ENCODE assay signal across 1 cellular context in the genomic region with DNA sequence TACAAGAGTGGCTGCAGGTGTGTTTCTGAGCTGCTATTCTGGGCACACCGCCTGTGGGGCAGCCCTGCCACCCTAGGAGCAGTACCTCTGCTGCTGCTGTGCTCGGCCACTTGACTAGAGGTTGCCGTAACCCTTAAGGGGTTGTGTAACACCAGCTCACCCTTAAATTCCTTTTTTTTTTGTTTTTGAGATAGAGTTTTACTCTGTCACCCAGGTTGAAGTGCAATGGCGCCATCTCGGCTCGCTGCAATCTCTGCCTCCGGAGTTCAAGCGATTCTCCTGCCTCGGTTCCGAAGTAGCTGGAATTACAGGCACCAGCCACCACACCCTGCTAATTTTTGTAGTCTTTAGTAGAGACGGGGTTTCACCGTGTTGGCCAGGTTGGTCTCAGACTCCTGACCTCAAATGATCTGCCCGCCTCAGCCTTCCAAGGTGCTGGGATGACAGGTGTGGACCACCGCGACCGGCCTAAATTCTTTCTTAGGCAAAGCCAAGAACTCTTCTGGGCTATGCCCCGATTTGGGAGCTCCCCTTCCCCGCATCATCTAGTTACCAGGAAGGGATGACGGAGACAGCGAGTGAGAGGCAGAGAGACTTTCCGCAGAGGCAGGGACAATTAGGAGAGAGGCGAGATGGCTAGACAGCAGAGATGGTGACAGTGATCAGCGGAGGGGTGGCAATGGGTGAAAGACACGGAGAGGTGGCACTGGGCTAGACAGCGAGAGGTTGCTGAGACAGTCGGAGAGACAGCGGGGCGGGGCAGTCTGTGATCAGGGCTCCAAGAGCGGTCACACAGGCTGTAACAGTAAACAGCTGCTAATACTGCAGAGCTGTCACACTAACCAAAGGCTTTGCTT.
TF ChIP-seq lines count a peak whose summit lies in the region.

No MANE protein-coding gene starts in this region.

TF ChIP-seq in K562, 482 proteins besides CTCF, POLR2A, EP300 and RAD21:
- TF ChIP-seq NFIC (IDR thresholded peaks at IDR 0.05) (no peak), MTA3 (IDR thresholded peaks at IDR 0.05; ENCODE audit: borderline replicate concordance) (no peak), ZNF143 (CRISPR knock-in tag; IDR thresholded peaks at IDR 0.05) (no peak), RCOR1 (IDR thresholded peaks at IDR 0.05; ENCODE audit: borderline replicate concordance in 1 of 2, low read depth in 2 of 2, low read length in 2 of 2) (no peak), TBP (optimal IDR thresholded peaks at IDR 0.05; ENCODE audit: low read depth, low read length) (no peak), FUS (optimal IDR thresholded peaks at IDR 0.05; ENCODE audit: low read depth, low read length) (no peak), ZNF561 (CRISPR knock-in tag; conservative IDR thresholded peaks at IDR 0.05) (no peak), ZNF76 (CRISPR knock-in tag; IDR thresholded peaks at IDR 0.05; ENCODE audit: borderline replicate concordance) (no peak), POLR2AphosphoS2 (IDR thresholded peaks at IDR 0.05; ENCODE audit: low read length) (no peak), PHF8 (IDR thresholded peaks at IDR 0.05; ENCODE audit: borderline replicate concordance, low read length) (no peak), KAT8 (IDR thresholded peaks at IDR 0.05; ENCODE audit: low read depth) (no peak)
- TF ChIP-seq, protein P1, sequence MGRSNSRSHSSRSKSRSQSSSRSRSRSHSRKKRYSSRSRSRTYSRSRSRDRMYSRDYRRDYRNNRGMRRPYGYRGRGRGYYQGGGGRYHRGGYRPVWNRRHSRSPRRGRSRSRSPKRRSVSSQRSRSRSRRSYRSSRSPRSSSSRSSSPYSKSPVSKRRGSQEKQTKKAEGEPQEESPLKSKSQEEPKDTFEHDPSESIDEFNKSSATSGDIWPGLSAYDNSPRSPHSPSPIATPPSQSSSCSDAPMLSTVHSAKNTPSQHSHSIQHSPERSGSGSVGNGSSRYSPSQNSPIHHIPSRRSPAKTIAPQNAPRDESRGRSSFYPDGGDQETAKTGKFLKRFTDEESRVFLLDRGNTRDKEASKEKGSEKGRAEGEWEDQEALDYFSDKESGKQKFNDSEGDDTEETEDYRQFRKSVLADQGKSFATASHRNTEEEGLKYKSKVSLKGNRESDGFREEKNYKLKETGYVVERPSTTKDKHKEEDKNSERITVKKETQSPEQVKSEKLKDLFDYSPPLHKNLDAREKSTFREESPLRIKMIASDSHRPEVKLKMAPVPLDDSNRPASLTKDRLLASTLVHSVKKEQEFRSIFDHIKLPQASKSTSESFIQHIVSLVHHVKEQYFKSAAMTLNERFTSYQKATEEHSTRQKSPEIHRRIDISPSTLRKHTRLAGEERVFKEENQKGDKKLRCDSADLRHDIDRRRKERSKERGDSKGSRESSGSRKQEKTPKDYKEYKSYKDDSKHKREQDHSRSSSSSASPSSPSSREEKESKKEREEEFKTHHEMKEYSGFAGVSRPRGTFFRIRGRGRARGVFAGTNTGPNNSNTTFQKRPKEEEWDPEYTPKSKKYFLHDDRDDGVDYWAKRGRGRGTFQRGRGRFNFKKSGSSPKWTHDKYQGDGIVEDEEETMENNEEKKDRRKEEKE (IDR thresholded peaks at IDR 0.05; ENCODE audit: borderline replicate concordance in 1 of 2, control insufficient read depth in 1 of 2, low read depth in 2 of 2, low read length in 1 of 2), result no peak
